17 cellular contexts compared by ENCODE assay signal in genomic region chr6:80543151-80543550, GRCh38.
"Had no signal": no experiment of that assay in that cellular context is flagged by ENCODE, and none has a peak within 500 bp of the region (broad histone marks: within the 10 kb centered on the region; RNA-seq: fewer than 3 reads in every experiment).

No MANE protein-coding gene starts in this region.

- H3K4me3 Mint-ChIP-seq: activated CD4-positive, alpha-beta memory T cell treated with anti-CD3 and anti-CD28 coated beads, Interleukin-2, amount 10 ng/mL, durations not matched to agents 7 days and 5 days; activated naive CD4-positive, alpha-beta T cell treated with anti-CD3 and anti-CD28 coated beads for 36 hours; activated naive CD8-positive, alpha-beta T cell treated with anti-CD3 and anti-CD28 coated beads, Interleukin-2, amount 10 ng/mL, durations not matched to agents 7 days and 5 days; activated T-cell treated with anti-CD3 and anti-CD28 coated beads, Interleukin-2, amount 50 U/mL, for 72 hours; dendritic cell treated with granulocyte-macrophage colony-stimulating factor and Interleukin-4, amounts not matched to agents 40 ng/mL and 50 ng/mL, for 4 days; memory B cell; nephron progenitor cell; stimulated activated naive CD8-positive, alpha-beta T cell treated with anti-CD3 and anti-CD28 coated beads, Interleukin-15, Interleukin-2, amounts not matched to agents 100 ng/mL and 50 ng/mL, for 24 hours had no signal

- H3K27ac ChIP-seq: gastrocnemius medialis, heart left ventricle, parathyroid adenoma, sigmoid colon, thyroid gland had no signal

- H3K9me3 Mint-ChIP-seq: activated naive CD4-positive, alpha-beta T cell treated with anti-CD3 and anti-CD28 coated beads for 36 hours; activated naive CD8-positive, alpha-beta T cell treated with anti-CD3 and anti-CD28 coated beads, Interleukin-2, amount 10 ng/mL, durations not matched to agents 7 days and 5 days; activated T-cell treated with anti-CD3 and anti-CD28 coated beads, Interleukin-2, amount 50 U/mL, for 72 hours; memory B cell; stimulated activated naive CD8-positive, alpha-beta T cell treated with anti-CD3 and anti-CD28 coated beads, Interleukin-15, Interleukin-2, amounts not matched to agents 100 ng/mL and 50 ng/mL, for 24 hours had no signal

- H3K9me3 ChIP-seq: heart left ventricle, sigmoid colon, thyroid gland had no signal

- H3K4me1 ChIP-seq: gastrocnemius medialis, parathyroid adenoma, thyroid gland had no signal

- H3K27ac Mint-ChIP-seq: activated CD4-positive, alpha-beta memory T cell treated with anti-CD3 and anti-CD28 coated beads, Interleukin-2, amount 10 ng/mL, durations not matched to agents 7 days and 5 days; activated naive CD4-positive, alpha-beta T cell treated with anti-CD3 and anti-CD28 coated beads for 36 hours; activated naive CD8-positive, alpha-beta T cell treated with anti-CD3 and anti-CD28 coated beads, Interleukin-2, amount 10 ng/mL, durations not matched to agents 7 days and 5 days; activated T-cell treated with anti-CD3 and anti-CD28 coated beads, Interleukin-2, amount 50 U/mL, for 72 hours; dendritic cell treated with granulocyte-macrophage colony-stimulating factor and Interleukin-4, amounts not matched to agents 40 ng/mL and 50 ng/mL, for 4 days; memory B cell; stimulated activated naive CD8-positive, alpha-beta T cell treated with anti-CD3 and anti-CD28 coated beads, Interleukin-15, Interleukin-2, amounts not matched to agents 100 ng/mL and 50 ng/mL, for 24 hours had no signal

- H3K4me1 Mint-ChIP-seq: activated naive CD8-positive, alpha-beta T cell treated with anti-CD3 and anti-CD28 coated beads, Interleukin-2, amount 10 ng/mL, durations not matched to agents 7 days and 5 days; memory B cell; nephron progenitor cell had no signal

- H3K27me3 ChIP-seq: gastrocnemius medialis, heart left ventricle, sigmoid colon, thyroid gland had no signal

- H2AFZ ChIP-seq: parathyroid adenoma had no signal

- H3K36me3 Mint-ChIP-seq: activated naive CD8-positive, alpha-beta T cell treated with anti-CD3 and anti-CD28 coated beads, Interleukin-2, amount 10 ng/mL, durations not matched to agents 7 days and 5 days; memory B cell had no signal

- DNase-seq: activated CD4-positive, alpha-beta memory T cell treated with anti-CD3 and anti-CD28 coated beads, Interleukin-2, amount 10 ng/mL, durations not matched to agents 7 days and 5 days; activated CD4-positive, alpha-beta T cell treated with anti-CD3 and anti-CD28 coated beads for 48 hours; activated effector memory CD4-positive, alpha-beta T cell treated with Interleukin-2 at 50 U/mL for 16 hours; activated naive CD4-positive, alpha-beta T cell treated with anti-CD3 and anti-CD28 coated beads for 36 hours; activated naive CD8-positive, alpha-beta T cell treated with anti-CD3 and anti-CD28 coated beads, Interleukin-2, amount 10 ng/mL, durations not matched to agents 7 days and 5 days; activated T-cell treated with anti-CD3 and anti-CD28 coated beads, Interleukin-2, amount 50 U/mL, for 72 hours; effector CD8-positive, alpha-beta T cell; gastrocnemius medialis; heart left ventricle; left cardiac atrium; nephron progenitor cell; sigmoid colon; thyroid gland had no signal

- H3K4me3 ChIP-seq: gastrocnemius medialis, heart left ventricle, sigmoid colon, thyroid gland had no signal

- H3K79me2 ChIP-seq: parathyroid adenoma had no signal

- H3K27me3 Mint-ChIP-seq: dendritic cell treated with granulocyte-macrophage colony-stimulating factor and Interleukin-4, amounts not matched to agents 40 ng/mL and 50 ng/mL, for 4 days; memory B cell had no signal

- H3K9ac ChIP-seq: parathyroid adenoma had no signal

- H3K36me3 ChIP-seq: gastrocnemius medialis, heart left ventricle, sigmoid colon, thyroid gland had no signal
